In genomic region chr4:171928336-171928735, GRCh38 we compare ENCODE assay signal across 33 cellular contexts.
"Had no signal": no experiment of that assay in that cellular context is flagged by ENCODE, and none has a peak within 500 bp of the region (broad histone marks: within the 10 kb centered on the region; RNA-seq: fewer than 3 reads in every experiment).

No MANE protein-coding gene starts in this region.

- H3K4me3 ChIP-seq: body of pancreas, breast epithelium, Peyer's patch had no signal

- H3K27me3 ChIP-seq: body of pancreas, breast epithelium, Peyer's patch had no signal

- DNase-seq: activated CD4-positive, alpha-beta memory T cell treated with anti-CD3 and anti-CD28 coated beads, Interleukin-2, amount 10 ng/mL, durations not matched to agents 7 days and 5 days; activated CD4-positive, alpha-beta T cell treated with anti-CD3 and anti-CD28 coated beads for 1 hour; activated CD4-positive, alpha-beta T cell treated with anti-CD3 and anti-CD28 coated beads for 48 hours; activated CD4-positive, CD25-positive, alpha-beta regulatory T cell; activated CD8-positive, alpha-beta memory T cell treated with anti-CD3 and anti-CD28 coated beads for 24 hours; activated CD8-positive, alpha-beta memory T cell treated with anti-CD3 and anti-CD28 coated beads, Interleukin-2, amount 10 ng/mL, durations not matched to agents 7 days and 5 days; activated CD8-positive, alpha-beta memory T cell treated with anti-CD3 and anti-CD28 coated beads, Interleukin-2, amount 50 U/mL, for 48 hours; activated effector memory CD4-positive, alpha-beta T cell treated with Interleukin-2 at 50 U/mL for 16 hours; activated naive CD4-positive, alpha-beta T cell treated with anti-CD3 and anti-CD28 coated beads, Interleukin-2, amount 10 ng/mL, durations not matched to agents 7 days and 5 days; activated naive CD8-positive, alpha-beta T cell treated with anti-CD3 and anti-CD28 coated beads, Interleukin-2, amount 50 U/mL, for 24 hours; activated T-cell treated with anti-CD3 and anti-CD28 coated beads, Interleukin-2, amount 50 U/mL, for 48 hours; amniotic stem cell; aorta; body of pancreas; Kasumi-1; MM.1S; MV-4-11; NCI-H1092; NCI-H1436 treated with DMSO at 0.1 percent for 48 hours; NCI-H1694 treated with DMSO at 0.1 percent for 48 hours; NCI-H2029; NCI-H2107; NCI-H2171 treated with DMSO at 0.1 percent for 48 hours; NCI-H2227 treated with DMSO at 0.1 percent for 48 hours; NCI-H446 treated with DMSO at 0.1 percent for 48 hours; NCI-H524; PC-3; Peyer's patch; RPMI8226; SHP77 treated with DMSO at 0.1 percent for 48 hours; T1000; WERI-Rb-1 had no signal

- H3K4me1 ChIP-seq: body of pancreas, breast epithelium, Peyer's patch had no signal

- H3K9me3 ChIP-seq: body of pancreas, breast epithelium, Peyer's patch had no signal

- H3K36me3 ChIP-seq: breast epithelium, Peyer's patch, WERI-Rb-1 had no signal

- ATAC-seq: activated CD8-positive, alpha-beta memory T cell treated with anti-CD3 and anti-CD28 coated beads, Interleukin-2, amount 10 ng/mL, durations not matched to agents 7 days and 5 days; activated naive CD8-positive, alpha-beta T cell treated with anti-CD3 and anti-CD28 coated beads, Interleukin-2, amount 50 U/mL, for 24 hours; body of pancreas; PC-3 had no signal

- H3K27ac ChIP-seq: body of pancreas, breast epithelium, Peyer's patch, WERI-Rb-1 had no signal
